Comparison of ENCODE assay signal across 18 cellular contexts in genomic region chr3:193871093-193871485, GRCh38.
DNase-seq lines count a peak whose midpoint lies in the region; FAIRE-seq and TF ChIP-seq lines count a peak whose summit lies in the region.
"Had no signal": no experiment of that assay in that cellular context is flagged by ENCODE, and none has a peak within 500 bp of the region (broad histone marks: within the 10 kb centered on the region; RNA-seq: fewer than 3 reads in every experiment).

No MANE protein-coding gene starts in this region.

- no peak for FAIRE-seq in small intestine (lab: Jason Lieb, UNC)
- FAIRE-seq: RCC 7860 had no signal

- intact Hi-C loops in Calu3 (cut with micrococcal nuclease; ENCODE audit: unreplicated experiment) (loop anchor here (5.0 kb wide), 5 partner anchors 39 to 451 kb away; no protein-coding TSS in a partner anchor), OCI-LY7 (cut with micrococcal nuclease; ENCODE audit: unreplicated experiment) (no loop called here), esophagus squamous epithelium (cut with DNase I) (loop anchor here (10.0 kb wide), 1 partner anchor 86 kb away; no protein-coding TSS in a partner anchor)

- BruUV-seq in Calu3 (replicated peaks; lab: Mats Ljungman, UMichigan): no TSS peak
- BruUV-seq in OCI-LY7 (replicated peaks; lab: Mats Ljungman, UMichigan): no TSS peak

- H3K27me3 ChIP-seq in esophagus squamous epithelium: peaks cover 0 to 19% (median 0%) of the 10 kb centered on the region in 4 donors
- no peaks in the 10 kb centered on the region for H3K27me3 ChIP-seq in small intestine (ENCODE audit: control insufficient read depth in 2 of 2, insufficient read depth in 2 of 2, low read length in 2 of 2)

- H3K4me1 ChIP-seq in OCI-LY7 (ENCODE audit: insufficient read depth, low read length, poor library complexity, severe bottlenecking): peaks cover 66% of the 10 kb centered on the region
- H3K4me1 ChIP-seq in esophagus squamous epithelium: peaks cover 41 to 81% (median 41%) of the 10 kb centered on the region in 3 donors
- peaks cover 4 to 10% of the 10 kb centered on the region in 2 donors for H3K4me1 ChIP-seq in small intestine (ENCODE audit: control insufficient read depth in 2 of 2, insufficient read depth in 1 of 2, low read depth in 1 of 2, low read length in 1 of 2)
- H3K4me1 ChIP-seq: HAP-1 had no signal

- H3K27ac ChIP-seq in OCI-LY7 (ENCODE audit: low read depth, low read length, poor library complexity, severe bottlenecking) (no peak overlapping the region), esophagus squamous epithelium (peak overlapping the region; percentile 55 to 86 (median 79)), small intestine (ENCODE audit: low read depth in 1 of 2, low read length in 1 of 2) (peak overlapping the region; percentile 12 to 42)
- H3K27ac ChIP-seq: lower lobe of right lung had no signal

- H2AFZ ChIP-seq in OCI-LY7 (ENCODE audit: low read length): peak overlapping the region; percentile 29; the same call in 1 of the 2 replicates

- H3K36me3 ChIP-seq in OCI-LY7 (ENCODE audit: insufficient read depth, low read length) (no peaks in the 10 kb centered on the region), esophagus squamous epithelium (no peaks in the 10 kb centered on the region), small intestine (ENCODE audit: control insufficient read depth in 2 of 2, insufficient read depth in 2 of 2, low read length in 2 of 2) (no peaks in the 10 kb centered on the region)
- H3K36me3 ChIP-seq: HAP-1, lower lobe of right lung had no signal

- TF ChIP-seq POLR2A in esophagus squamous epithelium (IDR thresholded peaks at IDR 0.05): no peak

- H3K4me3 Mint-ChIP-seq in Calu3 (ENCODE audit: low read depth, unreplicated experiment): peak overlapping the region; percentile 63
- H3K4me3 Mint-ChIP-seq in glutamatergic neuron (ENCODE audit: unreplicated experiment): no peak overlapping the region
- H3K4me3 Mint-ChIP-seq: activated CD8-positive, alpha-beta T cell treated with anti-CD3 and anti-CD28 coated beads, Interleukin-2, amount 10 ng/mL, durations not matched to agents 7 days and 5 days; dendritic cell treated with granulocyte-macrophage colony-stimulating factor and Interleukin-4, amounts not matched to agents 40 ng/mL and 50 ng/mL, for 4 days had no signal

- CTCF ChIA-PET in Calu3 (lab: Charles Lee) (interaction anchor here (0.6 to 4.1 kb wide), 15 partner anchors 15 to 445 kb away, joined by 3 to 33 read pairs (median 4); no protein-coding TSS in a partner anchor), OCI-LY7 (lab: Charles Lee; ENCODE audit: unreplicated experiment) (no interaction called here)

- H4K20me1 ChIP-seq in OCI-LY7 (ENCODE audit: insufficient read depth, low read length): no peaks in the 10 kb centered on the region

- DNase-seq in Calu3 (no peak), OCI-LY7 (ENCODE audit: low spot score) (no peak), esophagus squamous epithelium (lab: John Stamatoyannopoulos, UW) (no peak), small intestine (no peak), AG08395 (ENCODE audit: low spot score) (no peak), glutamatergic neuron (no peak), SHP77 (lab: John Stamatoyannopoulos, UW) (no peak)
- DNase-seq: activated CD4-positive, CD25-positive, alpha-beta regulatory T cell treated with anti-CD3 and anti-CD28 coated beads, Interleukin-2, amount 50 U/mL, for 72 hours; activated CD8-positive, alpha-beta T cell treated with anti-CD3 and anti-CD28 coated beads, Interleukin-2, amount 10 ng/mL, durations not matched to agents 7 days and 5 days; activated T-cell treated with anti-CD3 and anti-CD28 coated beads, Interleukin-2, amount 50 U/mL, for 1 hour; DND-41; lower lobe of right lung; NCI-H1436 treated with DMSO at 0.1 percent for 48 hours; right cardiac atrium; substantia nigra had no signal

- TF ChIP-seq CTCF in Calu3 (IDR thresholded peaks at IDR 0.05; ENCODE audit: unreplicated experiment) (no peak), OCI-LY7 (conservative IDR thresholded peaks at IDR 0.05; ENCODE audit: low read length) (no peak), esophagus squamous epithelium (IDR thresholded peaks at IDR 0.05) (no peak), glutamatergic neuron (IDR thresholded peaks at IDR 0.05; ENCODE audit: partially characterized antibody, unreplicated experiment) (no peak)

- H3K27me3 Mint-ChIP-seq in Calu3 (ENCODE audit: unreplicated experiment) (no peaks in the 10 kb centered on the region), glutamatergic neuron (ENCODE audit: unreplicated experiment) (peaks cover 9% of the 10 kb centered on the region)

- POLR2A ChIA-PET in OCI-LY7 (lab: Charles Lee): interaction anchor here (0.6 to 2.5 kb wide), 9 partner anchors 14 to 724 kb away, joined by 3 to 9 read pairs (median 3); no protein-coding TSS in a partner anchor

- H3K27ac Mint-ChIP-seq in Calu3 (ENCODE audit: unreplicated experiment) (peak overlapping the region; percentile 98), glutamatergic neuron (ENCODE audit: unreplicated experiment) (no peak overlapping the region)
- H3K27ac Mint-ChIP-seq: activated CD8-positive, alpha-beta T cell treated with anti-CD3 and anti-CD28 coated beads, Interleukin-2, amount 10 ng/mL, durations not matched to agents 7 days and 5 days; dendritic cell treated with granulocyte-macrophage colony-stimulating factor and Interleukin-4, amounts not matched to agents 40 ng/mL and 50 ng/mL, for 4 days had no signal

- H3K9me3 ChIP-seq in OCI-LY7 (ENCODE audit: low read length) (no peaks in the 10 kb centered on the region), esophagus squamous epithelium (no peaks in the 10 kb centered on the region), small intestine (ENCODE audit: control insufficient read depth, low read depth) (no peaks in the 10 kb centered on the region)
- H3K9me3 ChIP-seq: HAP-1, lower lobe of right lung had no signal

- H3K4me3 ChIP-seq in OCI-LY7 (ENCODE audit: low read depth, low read length, poor library complexity, severe bottlenecking) (no peak overlapping the region), esophagus squamous epithelium (no peak overlapping the region), small intestine (ENCODE audit: low read depth in 1 of 2, low read length in 2 of 2) (no peak overlapping the region)
- H3K4me3 ChIP-seq: HAP-1, lower lobe of right lung had no signal

- H3K36me3 Mint-ChIP-seq in Calu3 (ENCODE audit: insufficient read depth, unreplicated experiment) (peaks cover 32% of the 10 kb centered on the region), glutamatergic neuron (ENCODE audit: unreplicated experiment) (peaks cover 10% of the 10 kb centered on the region)

- H3K4me2 ChIP-seq in OCI-LY7 (ENCODE audit: low read length): 0 out of 2 replicates have a peak overlapping the region, but pooled peaks have one; percentile 2

- no peaks in the 10 kb centered on the region for H3K9me2 ChIP-seq in OCI-LY7 (ENCODE audit: insufficient read depth, low read length)

- peaks cover 91% of the 10 kb centered on the region for H3K4me1 Mint-ChIP-seq in Calu3 (ENCODE audit: low read depth, unreplicated experiment)
- H3K4me1 Mint-ChIP-seq in glutamatergic neuron (ENCODE audit: low read depth, unreplicated experiment): peaks cover 8% of the 10 kb centered on the region

- WGBS in esophagus squamous epithelium, 2 donors: 44 to 45% methylated on average over 2 to 6 of the region's 6 CpGs
- 41 to 49% (median 49%) methylated on average over 6 of the region's 6 CpGs for WGBS in small intestine, 3 donors

- no peaks in the 10 kb centered on the region for H3K9me3 Mint-ChIP-seq in Calu3 (ENCODE audit: low read depth, unreplicated experiment)
- peaks cover 2% of the 10 kb centered on the region for H3K9me3 Mint-ChIP-seq in glutamatergic neuron (ENCODE audit: unreplicated experiment)
- H3K9me3 Mint-ChIP-seq: dendritic cell treated with granulocyte-macrophage colony-stimulating factor and Interleukin-4, amounts not matched to agents 40 ng/mL and 50 ng/mL, for 4 days had no signal

- no peaks in the 10 kb centered on the region for H3K79me2 ChIP-seq in OCI-LY7 (ENCODE audit: insufficient read depth, low read depth, low read length)
